3 cellular contexts compared by ENCODE assay signal in the genomic region with DNA sequence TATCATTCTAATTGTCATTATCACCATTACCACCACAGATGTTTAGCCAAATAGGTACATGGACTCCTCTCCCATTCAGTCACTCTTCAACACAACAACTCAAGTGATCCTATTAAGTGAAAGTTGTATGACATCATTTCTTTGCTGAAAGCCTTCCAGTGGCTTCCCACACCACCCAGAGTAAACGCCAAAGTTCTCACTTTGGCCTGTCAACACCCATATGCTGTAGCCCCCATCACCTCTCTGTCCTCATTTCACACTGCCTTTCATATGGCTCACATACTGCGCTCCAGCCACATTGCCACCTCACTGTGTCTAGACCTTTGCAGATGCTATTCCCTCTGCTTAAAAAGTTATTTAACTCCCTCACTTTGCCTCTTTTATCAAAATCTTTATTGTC.
"Had no signal": no experiment of that assay in that cellular context is flagged by ENCODE, and none has a peak within 500 bp of the region (broad histone marks: within the 10 kb centered on the region; RNA-seq: fewer than 3 reads in every experiment).

No MANE protein-coding gene starts in this region.

- H3K4me2 ChIP-seq: GM23338 had no signal

- DNase-seq: H9, HCEC 1CT had no signal

- H2AFZ ChIP-seq: GM23338 had no signal

- ATAC-seq: GM23338 had no signal

- H3K4me3 ChIP-seq: GM23338 had no signal
